ENCODE assay signal across 8 cellular contexts in genomic region chr5:54469655-54470054, GRCh38. TPM values are rescaled to one million over a fixed set of nuclear protein-coding genes. Genes with fewer than 3 reads are reported as not detected.
DNase-seq lines count a peak whose midpoint lies in the region; ATAC-seq and TF ChIP-seq lines count a peak whose summit lies in the region.

No MANE protein-coding gene starts in this region.

- no peaks in the 10 kb centered on the region for H3K4me1 ChIP-seq in CD8-positive, alpha-beta memory T cell (ENCODE audit: insufficient read depth, low read length)
- peaks cover 0 to 30% (median 12%) of the 10 kb centered on the region in 12 donors for H3K4me1 ChIP-seq in heart left ventricle

- no peak overlapping the region for H3K4me3 ChIP-seq in CD8-positive, alpha-beta memory T cell (ENCODE audit: low read length)
- H3K4me3 ChIP-seq in heart left ventricle, result peak overlapping the region in 9 of 12 donors; percentile 1 to 52 (median 33)

- no peak for DNase-seq in CD8-positive, alpha-beta memory T cell
- DNase-seq in LHCN-M2 (ENCODE audit: low read depth), result peak; percentile 38
- DNase-seq in heart left ventricle, result no peak
- DNase-seq in NCI-H526 (lab: John Stamatoyannopoulos, UW), result no peak
- no peak for DNase-seq in NCI-H2029 (lab: John Stamatoyannopoulos, UW)
- no peak for DNase-seq in islet precursor cell

- peaks cover 0 to 2% (median 0%) of the 10 kb centered on the region in 5 donors for H3K9me3 Mint-ChIP-seq in CD8-positive, alpha-beta memory T cell

- H3K4me3 Mint-ChIP-seq in CD8-positive, alpha-beta memory T cell, result peak overlapping the region in 5 of 7 donors; percentile 10 to 82 (median 63)

- POLR2A ChIA-PET in CD8-positive, alpha-beta memory T cell (lab: Charles Lee), result no interaction called here

- no peaks in the 10 kb centered on the region for H3K36me3 Mint-ChIP-seq in CD8-positive, alpha-beta memory T cell

- ATAC-seq in GM21381 (IDR thresholded peaks at IDR 0.05; ENCODE audit: unreplicated experiment) (peak; percentile 70), heart left ventricle (peak in 2 of 4 donors; percentile 38 to 47), HG03439 (IDR thresholded peaks at IDR 0.05; ENCODE audit: unreplicated experiment) (no peak)

- intact Hi-C loops in heart left ventricle (cut with DNase I), result no loop called here

- no peaks in the 10 kb centered on the region for H3K36me3 ChIP-seq in CD8-positive, alpha-beta memory T cell (ENCODE audit: insufficient read depth, low read length)
- H3K36me3 ChIP-seq in heart left ventricle, result no peaks in the 10 kb centered on the region

- CTCF ChIA-PET in CD8-positive, alpha-beta memory T cell (lab: Charles Lee), result interaction anchor here (1.1 kb wide), 1 partner anchor 12 kb away, joined by 3 read pairs; no protein-coding TSS in a partner anchor

- TF ChIP-seq POLR2A in heart left ventricle (IDR thresholded peaks at IDR 0.05), result no peak

- H3K27ac Mint-ChIP-seq in CD8-positive, alpha-beta memory T cell, result peak overlapping the region in 2 of 8 donors; percentile 16 to 38

- no peak overlapping the region for H3K27ac ChIP-seq in CD8-positive, alpha-beta memory T cell (ENCODE audit: low read depth, low read length)
- peak overlapping the region in 10 of 12 donors; percentile 25 to 70 (median 52) for H3K27ac ChIP-seq in heart left ventricle

- peaks cover 6 to 7% of the 10 kb centered on the region in 2 donors for H3K27me3 Mint-ChIP-seq in CD8-positive, alpha-beta memory T cell

- TF ChIP-seq CTCF in heart left ventricle (IDR thresholded peaks at IDR 0.05), result no peak

- H3K4me1 Mint-ChIP-seq in CD8-positive, alpha-beta memory T cell, result peaks cover 6 to 14% (median 13%) of the 10 kb centered on the region in 3 donors

- H3K9me3 ChIP-seq in CD8-positive, alpha-beta memory T cell (ENCODE audit: low read length), result no peaks in the 10 kb centered on the region
- H3K9me3 ChIP-seq in heart left ventricle, result no peaks in the 10 kb centered on the region

- WGBS in heart left ventricle, 4 donors, result 17 to 37% (median 27%) methylated on average over 3 of the region's 3 CpGs

- no peaks in the 10 kb centered on the region for H3K27me3 ChIP-seq in CD8-positive, alpha-beta memory T cell (ENCODE audit: insufficient read depth, low read length, poor library complexity, severe bottlenecking)
- H3K27me3 ChIP-seq in heart left ventricle, result no peaks in the 10 kb centered on the region

RNA-seq across cellular contexts. Expression of gene HSPB3, which starts 14.2 kb away (rescaled TPM):
- not detected for total RNA-seq in CD8-positive, alpha-beta memory T cell
- polyA plus RNA-seq in CD8-positive, alpha-beta memory T cell, result not detected
- total RNA-seq in LHCN-M2 (2014; rRNA removed) (13.3 and 30.5 TPM in 2 replicates), heart left ventricle (100 to 1,000 TPM; 254 to 795 (median 317) TPM)
- polyA plus RNA-seq in LHCN-M2 (2012), result 75.8 TPM
- polyA plus RNA-seq in heart left ventricle, result 100 to 1,000 TPM; 125 to 588 TPM

RNA-seq across cellular contexts. Expression of gene SNX18, which starts 47.9 kb away (rescaled TPM):
- total RNA-seq in CD8-positive, alpha-beta memory T cell, result 10 to 100 TPM; 21.5 to 23.9 TPM
- 3.8 TPM for polyA plus RNA-seq in CD8-positive, alpha-beta memory T cell
- total RNA-seq in LHCN-M2 (2014; rRNA removed) (32.8 and 36.8 TPM in 2 replicates), heart left ventricle (10 to 100 TPM; 18.8 to 39.6 (median 23.4) TPM)
- polyA plus RNA-seq in LHCN-M2 (2012), result 12.0 TPM
- polyA plus RNA-seq in heart left ventricle, result 10 to 100 TPM in 1 of 2 donors, 1 to 10 TPM in 1; 4.1 to 16.7 TPM

Comparison
In these comparisons a context has a peak if more than half of its experiments do, and no peak if none do; other contexts are left out.
1. RNA of gene HSPB3, which starts 14.2 kb away (total RNA-seq): 254 to 795 TPM in heart left ventricle and 13.3 to 30.5 TPM in LHCN-M2; not detected in CD8-positive, alpha-beta memory T cell; every median in the first group is over 10 times any median in the second.